Comparison of ENCODE assay signal across 22 cellular contexts in the genomic region with DNA sequence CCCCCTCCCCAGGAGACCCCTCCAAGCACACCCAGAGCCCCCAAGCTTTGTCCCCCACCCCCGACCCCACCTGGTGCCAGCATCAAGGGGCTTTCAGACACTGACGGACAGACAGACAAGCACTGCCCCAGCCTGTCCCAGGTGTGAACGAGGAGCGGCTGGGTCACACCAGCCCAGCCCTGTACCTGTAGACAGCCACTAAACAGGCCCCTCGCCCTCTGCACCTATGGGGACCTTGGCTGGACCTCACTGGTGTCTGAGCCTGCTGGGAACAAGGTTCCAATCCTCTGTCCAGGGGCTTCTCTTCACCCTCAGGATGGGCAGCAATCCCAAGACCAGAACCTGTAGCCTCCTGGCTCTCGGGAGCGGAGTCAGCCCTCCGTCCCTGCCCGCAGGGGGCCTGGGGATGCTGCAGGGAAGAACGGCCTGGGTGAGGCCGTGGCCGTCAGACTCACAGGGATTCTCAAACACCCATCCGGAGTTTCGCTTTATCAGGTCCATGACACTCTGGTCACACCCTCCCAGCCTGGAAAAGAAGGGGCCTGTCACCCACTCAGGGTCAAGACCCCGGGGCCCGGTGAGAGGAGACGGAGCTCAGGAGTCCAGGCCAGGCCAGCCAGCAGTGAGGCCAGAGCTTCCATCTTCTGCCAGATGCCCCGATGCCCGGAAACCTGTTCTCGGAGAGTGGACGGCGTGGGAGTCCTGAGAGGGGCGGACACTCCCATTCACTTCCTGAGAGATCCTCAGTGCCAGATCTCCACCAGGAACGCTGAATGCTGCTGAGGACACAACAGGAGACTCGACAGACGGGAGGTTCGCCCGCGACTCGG. TPM values are rescaled to one million over a fixed set of nuclear protein-coding genes. Genes with fewer than 3 reads are reported as not detected.
"Had no signal": no experiment of that assay in that cellular context is flagged by ENCODE, and none has a peak within 500 bp of the region (broad histone marks: within the 10 kb centered on the region; RNA-seq: fewer than 3 reads in every experiment).

No MANE protein-coding gene starts in this region.

- H3K9me3 Mint-ChIP-seq: activated CD4-positive, alpha-beta T cell treated with anti-CD3 and anti-CD28 coated beads, Interleukin-2, amount 10 ng/mL, durations not matched to agents 24 days and 14 days; type B pancreatic cell had no signal

- H3K27ac Mint-ChIP-seq: activated CD4-positive, alpha-beta T cell treated with anti-CD3 and anti-CD28 coated beads, Interleukin-2, amount 10 ng/mL, durations not matched to agents 24 days and 14 days; activated naive CD8-positive, alpha-beta T cell; naive thymus-derived CD8-positive, alpha-beta T cell; type B pancreatic cell had no signal

- DNase-seq: activated CD4-positive, alpha-beta T cell treated with anti-CD3 and anti-CD28 coated beads, Interleukin-2, amount 10 ng/mL, durations not matched to agents 24 days and 14 days; activated CD4-positive, CD25-positive, alpha-beta regulatory T cell; activated gamma-delta T cell treated with Interleukin-2 at 50 U/mL for 16 hours; amniotic stem cell; central memory CD4-positive, alpha-beta T cell; colonic mucosa; effector CD4-positive, alpha-beta T cell; esophagus squamous epithelium; glutamatergic neuron; naive thymus-derived CD8-positive, alpha-beta T cell; stimulated activated CD4-positive, alpha-beta T cell treated with anti-CD3 and anti-CD28 coated beads, Interleukin-15, amount 100 ng/mL, for 24 hours; stimulated activated CD4-positive, alpha-beta T cell treated with anti-CD3 and anti-CD28 coated beads, Interleukin-4, amount 100 ng/mL, for 1 hour; stimulated activated naive CD4-positive, alpha-beta T cell treated with Interleukin-2 at 50 U/mL for 16 hours; T-helper 2 cell had no signal

- H3K9me3 ChIP-seq: colonic mucosa, esophagus squamous epithelium had no signal

- H3K27me3 Mint-ChIP-seq: activated naive CD8-positive, alpha-beta T cell; type B pancreatic cell had no signal

- H3K27ac ChIP-seq: colonic mucosa had no signal

- H3K4me3 Mint-ChIP-seq: activated CD4-positive, alpha-beta T cell treated with anti-CD3 and anti-CD28 coated beads, Interleukin-2, amount 10 ng/mL, durations not matched to agents 24 days and 14 days; activated naive CD8-positive, alpha-beta T cell; naive thymus-derived CD8-positive, alpha-beta T cell; type B pancreatic cell had no signal

- H3K4me1 ChIP-seq: colonic mucosa had no signal

- ATAC-seq: naive thymus-derived CD8-positive, alpha-beta T cell had no signal

- H3K36me3 Mint-ChIP-seq: activated naive CD8-positive, alpha-beta T cell; naive thymus-derived CD8-positive, alpha-beta T cell; type B pancreatic cell had no signal

- H3K36me3 ChIP-seq: colonic mucosa, esophagus squamous epithelium had no signal

- H3K4me3 ChIP-seq: colonic mucosa had no signal

RNA-seq across cellular contexts. Expression of a gene that starts 2.7 kb away (rescaled TPM):
- total RNA-seq: activated CD4-positive, alpha-beta T cell treated with anti-CD3 and anti-CD28 coated beads, Interleukin-2, amount 10 ng/mL, durations not matched to agents 24 days and 14 days; fibroblast of villous mesenchyme; lung microvascular endothelial cell; naive thymus-derived CD8-positive, alpha-beta T cell; renal cortical epithelial cell; skeletal muscle tissue; temporal lobe had no signal
- polyA plus RNA-seq: naive thymus-derived CD8-positive, alpha-beta T cell had no signal

RNA-seq across cellular contexts. Expression of a gene that starts 2.9 kb away (rescaled TPM):
- total RNA-seq: lung microvascular endothelial cell, renal cortical epithelial cell, temporal lobe had no signal

RNA-seq across cellular contexts. Expression of a gene that starts 12.4 kb away (rescaled TPM):
- total RNA-seq: activated CD4-positive, alpha-beta T cell treated with anti-CD3 and anti-CD28 coated beads, Interleukin-2, amount 10 ng/mL, durations not matched to agents 24 days and 14 days; colonic mucosa; esophagus squamous epithelium; fibroblast of villous mesenchyme; lung microvascular endothelial cell; mucosa of gallbladder; renal cortical epithelial cell; skeletal muscle tissue; temporal lobe had no signal
- polyA plus RNA-seq: naive thymus-derived CD8-positive, alpha-beta T cell had no signal

RNA-seq across cellular contexts. Expression of a gene that starts 18.7 kb away (rescaled TPM):
- total RNA-seq: activated CD4-positive, alpha-beta T cell treated with anti-CD3 and anti-CD28 coated beads, Interleukin-2, amount 10 ng/mL, durations not matched to agents 24 days and 14 days; esophagus squamous epithelium; fibroblast of villous mesenchyme; lung microvascular endothelial cell; mucosa of gallbladder; naive thymus-derived CD8-positive, alpha-beta T cell; renal cortical epithelial cell; skeletal muscle tissue; temporal lobe had no signal
- polyA plus RNA-seq: naive thymus-derived CD8-positive, alpha-beta T cell had no signal
